Comparison of ENCODE assay signal across 14 cellular contexts in the genomic region with DNA sequence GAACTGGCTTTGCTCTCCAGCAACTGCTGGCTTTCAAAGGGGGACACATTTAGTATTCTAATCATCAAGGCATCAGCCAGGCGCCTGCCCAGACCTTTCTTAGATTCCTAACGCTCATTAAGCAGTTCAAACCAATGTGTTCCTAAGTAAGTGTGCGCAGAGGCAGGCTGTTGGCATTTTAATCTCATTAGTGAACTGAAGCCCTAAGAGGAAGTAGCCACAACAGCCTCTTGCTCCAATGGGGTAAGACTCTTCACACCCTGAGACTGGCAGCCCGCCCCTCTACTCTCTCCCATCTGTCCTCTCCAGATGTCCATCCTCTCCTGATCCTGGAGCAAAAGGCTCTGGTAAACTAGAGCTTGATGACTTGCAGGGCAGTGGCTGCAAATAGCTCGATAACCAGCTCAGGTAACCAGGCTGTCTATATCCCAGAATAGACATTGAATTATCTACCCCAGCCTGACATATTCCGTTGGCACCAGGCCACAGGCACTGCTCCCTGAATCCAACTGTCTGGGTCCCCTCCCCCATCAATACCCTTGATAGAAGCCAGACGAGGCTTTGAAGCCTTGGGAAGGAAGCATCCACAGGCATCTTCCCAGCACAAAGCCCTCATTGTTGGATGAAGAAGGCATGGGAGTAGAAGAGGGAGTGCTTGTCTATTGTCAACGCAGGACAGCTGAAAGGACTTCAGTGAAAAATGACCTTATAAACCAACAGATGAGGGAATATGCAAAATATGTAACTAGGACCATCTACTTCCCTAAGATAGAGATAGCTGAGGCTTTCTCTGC.
A peak's percentile ranks its signal among the peaks of the same experiment; 100 is the strongest.
DNase-seq lines count a peak whose midpoint lies in the region; ATAC-seq lines count a peak whose summit lies in the region.
"Had no signal": no experiment of that assay in that cellular context is flagged by ENCODE, and none has a peak within 500 bp of the region (broad histone marks: within the 10 kb centered on the region; RNA-seq: fewer than 3 reads in every experiment).

No MANE protein-coding gene starts in this region.

- H3K4me1 ChIP-seq in ectodermal cell (ENCODE audit: control insufficient read depth, insufficient read depth, low read length) (peaks cover 22% of the 10 kb centered on the region), trophoblast cell (ENCODE audit: control insufficient read depth in 1 of 2, insufficient read depth in 2 of 2, low read length in 2 of 2) (peaks cover 15 to 17% of the 10 kb centered on the region in 2 experiments)
- H3K4me1 ChIP-seq: BLaER1 had no signal

- no peak for ATAC-seq in HG03139 (IDR thresholded peaks at IDR 0.05; ENCODE audit: unreplicated experiment)
- ATAC-seq: mucosa of descending colon; stimulated activated naive CD8-positive, alpha-beta T cell treated with anti-CD3 and anti-CD28 coated beads, Interleukin-15, Interleukin-2, amounts not matched to agents 100 U/mL and 50 U/mL, for 24 hours had no signal

- H3K14ac ChIP-seq in trophoblast cell (ENCODE audit: low read length), result no peak overlapping the region

- H3K9ac ChIP-seq in trophoblast cell (ENCODE audit: low read length), result no peak overlapping the region
- H3K9ac ChIP-seq: BLaER1 had no signal

- H3K27ac ChIP-seq in ectodermal cell (ENCODE audit: insufficient read depth, low read depth, low read length, poor library complexity, severe bottlenecking) (peak overlapping the region; percentile 57), trophoblast cell (ENCODE audit: low read depth, low read length) (peak overlapping the region; percentile 83)
- H3K27ac ChIP-seq: BLaER1 had no signal

- no peak overlapping the region for H2AFZ ChIP-seq in trophoblast cell (ENCODE audit: insufficient read depth, low read length, poor library complexity)

- no peak overlapping the region for H3K4ac ChIP-seq in trophoblast cell (ENCODE audit: low read depth, low read length)

- peak overlapping the region; percentile 3 for H4K91ac ChIP-seq in trophoblast cell (ENCODE audit: low read depth, low read length)

- intact Hi-C loops in posterior vena cava (cut with DNase I), result no loop called here

- H3K27me3 ChIP-seq in ectodermal cell (ENCODE audit: control insufficient read depth, insufficient read depth, low read length, poor library complexity, severe bottlenecking), result no peaks in the 10 kb centered on the region
- no peaks in the 10 kb centered on the region for H3K27me3 ChIP-seq in trophoblast cell (ENCODE audit: insufficient read depth, low read length)
- H3K27me3 ChIP-seq: BLaER1 had no signal

- H2BK120ac ChIP-seq in trophoblast cell (ENCODE audit: insufficient read depth, low read length, poor library complexity), result peak overlapping the region; percentile 69

- H3K9me3 ChIP-seq in ectodermal cell (ENCODE audit: control insufficient read depth, low read length), result no peaks in the 10 kb centered on the region
- no peaks in the 10 kb centered on the region for H3K9me3 ChIP-seq in trophoblast cell (ENCODE audit: insufficient read depth, low read depth, low read length)
- H3K9me3 ChIP-seq: mucosa of descending colon had no signal

- peak overlapping the region; percentile 7 for H2BK5ac ChIP-seq in trophoblast cell (ENCODE audit: low read depth, low read length, poor library complexity)

- H4K12ac ChIP-seq in trophoblast cell (ENCODE audit: low read depth, low read length), result no peak overlapping the region

- no peak overlapping the region for H2BK12ac ChIP-seq in trophoblast cell (ENCODE audit: low read length)

- no peak overlapping the region for H3K23ac ChIP-seq in trophoblast cell (ENCODE audit: low read length)

- WGBS in ectodermal cell, 2 experiments, result 59 to 70% methylated on average over 6 to 8 of the region's 8 CpGs
- WGBS in trophoblast cell (ENCODE audit: extremely low coverage, insufficient coverage, insufficient read length), result no CpG with 5 or more reads among the region's 8 CpGs

- no peak overlapping the region for H3K18ac ChIP-seq in trophoblast cell (ENCODE audit: low read length)

- peaks cover 23% of the 10 kb centered on the region for H3K79me1 ChIP-seq in trophoblast cell (ENCODE audit: low read length)

- peak overlapping the region; percentile 16 for H3K4me2 ChIP-seq in trophoblast cell (ENCODE audit: low read length)
- H3K4me2 ChIP-seq: BLaER1 had no signal

- H3K36me3 ChIP-seq in ectodermal cell (ENCODE audit: control insufficient read depth, insufficient read depth, low read length) (no peaks in the 10 kb centered on the region), trophoblast cell (ENCODE audit: control insufficient read depth in 1 of 2, insufficient read depth in 2 of 2, low read length in 2 of 2) (no peaks in the 10 kb centered on the region)

- H4K8ac ChIP-seq in trophoblast cell (ENCODE audit: low read depth, low read length), result no peak overlapping the region

- H2AK5ac ChIP-seq in trophoblast cell (ENCODE audit: low read length), result no peak overlapping the region

- H3K4me3 ChIP-seq in ectodermal cell (ENCODE audit: insufficient read depth, low read depth, low read length), result no peak overlapping the region
- no peak overlapping the region for H3K4me3 ChIP-seq in trophoblast cell (ENCODE audit: low read depth, low read length)
- H3K4me3 ChIP-seq: BLaER1, mucosa of descending colon had no signal

- DNase-seq in DMS 273 treated with DMSO at 0.1 percent for 48 hours (lab: John Stamatoyannopoulos, UW), result peak; percentile 97
- DNase-seq in NCI-H446 treated with DMSO at 0.1 percent for 48 hours (lab: John Stamatoyannopoulos, UW), result peak; percentile 88
- DNase-seq in trophoblast cell, result no peak
- DNase-seq in H4 (ENCODE audit: low spot score), result no peak
- no peak for DNase-seq in posterior vena cava (ENCODE audit: low spot score)
- no peak for DNase-seq in activated effector memory CD4-positive, alpha-beta T cell treated with anti-CD3 and anti-CD28 coated beads, Interleukin-2, amount 50 U/mL, for 16 hours
- DNase-seq: activated CD4-positive, alpha-beta memory T cell treated with anti-CD3 and anti-CD28 coated beads for 36 hours; mucosa of descending colon; NCI-H1436; stimulated activated CD4-positive, alpha-beta T cell treated with anti-CD3 and anti-CD28 coated beads, Interleukin-4, amount 100 ng/mL, for 24 hours; stimulated activated naive CD8-positive, alpha-beta T cell treated with anti-CD3 and anti-CD28 coated beads, Interleukin-15, Interleukin-2, amounts not matched to agents 100 U/mL and 50 U/mL, for 24 hours had no signal

- no peaks in the 10 kb centered on the region for H3K79me2 ChIP-seq in trophoblast cell (ENCODE audit: control insufficient read depth, insufficient read depth, low read length, poor library complexity)

Comparison
In these comparisons a context has a peak if more than half of its experiments do, and no peak if none do; other contexts are left out.
1. DNase-seq: peak in DMS 273 treated with DMSO at 0.1 percent for 48 hours (single experiment) and NCI-H446 treated with DMSO at 0.1 percent for 48 hours (single experiment); none in trophoblast cell (0 of 2), H4 (single experiment), posterior vena cava (single experiment) and activated effector memory CD4-positive, alpha-beta T cell treated with anti-CD3 and anti-CD28 coated beads, Interleukin-2, amount 50 U/mL, for 16 hours (single experiment).